1 cellular context compared by ENCODE assay signal in the genomic region with DNA sequence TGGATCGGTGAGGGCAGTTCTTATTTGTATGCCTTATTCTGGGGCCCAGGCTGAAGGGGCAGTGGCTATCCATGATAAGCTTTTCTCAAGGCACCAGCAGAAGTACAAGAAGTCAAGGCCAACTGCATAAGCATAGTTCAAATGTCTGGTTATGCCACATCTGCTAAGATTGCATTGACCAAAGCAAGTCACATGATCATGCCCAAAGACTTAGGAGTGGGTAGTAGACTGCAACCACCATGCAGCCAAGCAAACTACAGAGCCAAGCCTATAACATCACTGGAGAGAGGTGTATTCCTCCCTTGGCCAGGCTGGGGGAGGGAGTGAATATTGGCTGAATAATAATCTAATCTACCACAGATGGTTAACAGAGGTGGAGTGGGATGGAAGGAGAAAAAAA.
TF ChIP-seq lines count a peak whose summit lies in the region.

No MANE protein-coding gene starts in this region.

TF ChIP-seq in GM23338, 12 proteins besides CTCF, POLR2A, EP300 and RAD21:
- TF ChIP-seq ZNF462 (CRISPR knock-in tag; IDR thresholded peaks at IDR 0.05) (no peak), CREB1 (CRISPR knock-in tag; IDR thresholded peaks at IDR 0.05; ENCODE audit: low read depth) (no peak), EZH2 (IDR thresholded peaks at IDR 0.05; ENCODE audit: low read depth, unreplicated experiment) (no peak), JUNB (IDR thresholded peaks at IDR 0.05; ENCODE audit: unreplicated experiment) (no peak)
